In genomic region chr1:53526451-53527101, GRCh38 we compare ENCODE assay signal across 1 cellular context.
TF ChIP-seq lines count a peak whose summit lies in the region.

No MANE protein-coding gene starts in this region.

TF ChIP-seq in HepG2, 621 proteins besides CTCF, POLR2A, EP300 and RAD21 (continued from another document and continues in another):
- TF ChIP-seq ZBTB33 (CRISPR knock-in tag; IDR thresholded peaks at IDR 0.05) = no peak
- TF ChIP-seq STAG1 (CRISPR knock-in tag; IDR thresholded peaks at IDR 0.05) = no peak
- TF ChIP-seq ZNF431 (CRISPR knock-in tag; IDR thresholded peaks at IDR 0.05; ENCODE audit: borderline replicate concordance, low read depth) = no peak
- no peak for TF ChIP-seq AGO2 (optimal IDR thresholded peaks at IDR 0.05; ENCODE audit: low read depth, low read length)
- no peak for TF ChIP-seq ZBTB25 (CRISPR knock-in tag; IDR thresholded peaks at IDR 0.05)
- no peak for TF ChIP-seq ZNF891 (CRISPR knock-in tag; IDR thresholded peaks at IDR 0.05)
- TF ChIP-seq HNRNPL (IDR thresholded peaks at IDR 0.05; ENCODE audit: low read depth, low read length) = 0 out of 2 replicates have a peak, but pooled peaks have one; percentile 43
- no peak for TF ChIP-seq TEF (CRISPR knock-in tag; IDR thresholded peaks at IDR 0.05)
- TF ChIP-seq KLF6 (CRISPR knock-in tag; IDR thresholded peaks at IDR 0.05) = no peak
- no peak for TF ChIP-seq HOXA5 (CRISPR knock-in tag; IDR thresholded peaks at IDR 0.05)
- no peak for TF ChIP-seq ZNF646 (CRISPR knock-in tag; IDR thresholded peaks at IDR 0.05)
- no peak for TF ChIP-seq FOXP1 (IDR thresholded peaks at IDR 0.05)
- no peak for TF ChIP-seq FOXP1 (CRISPR knock-in tag; IDR thresholded peaks at IDR 0.05)
- no peak for TF ChIP-seq ZBTB26 (CRISPR knock-in tag; IDR thresholded peaks at IDR 0.05; ENCODE audit: borderline replicate concordance)
- TF ChIP-seq ZNF687 (CRISPR knock-in tag; IDR thresholded peaks at IDR 0.05) = peak; percentile 70
- TF ChIP-seq ATM (IDR thresholded peaks at IDR 0.05; ENCODE audit: borderline replicate concordance) = no peak
- no peak for TF ChIP-seq GLI4 (CRISPR knock-in tag; IDR thresholded peaks at IDR 0.05; ENCODE audit: borderline replicate concordance)
- TF ChIP-seq ZNF275 (CRISPR knock-in tag; IDR thresholded peaks at IDR 0.05; ENCODE audit: borderline replicate concordance) = no peak
- TF ChIP-seq FOXA3 (CRISPR knock-in tag; IDR thresholded peaks at IDR 0.05) = peak; percentile 19; the same call in 1 of the 2 replicates
- TF ChIP-seq PAX8 (CRISPR knock-in tag; IDR thresholded peaks at IDR 0.05; ENCODE audit: borderline replicate concordance) = no peak
- no peak for TF ChIP-seq GZF1 (CRISPR knock-in tag; IDR thresholded peaks at IDR 0.05)
- no peak for TF ChIP-seq SOX6 (IDR thresholded peaks at IDR 0.05)
- no peak for TF ChIP-seq SOX6 (CRISPR knock-in tag; IDR thresholded peaks at IDR 0.05)
- TF ChIP-seq ZNF879 (CRISPR knock-in tag; IDR thresholded peaks at IDR 0.05) = no peak
- TF ChIP-seq ZNF451 (CRISPR knock-in tag; IDR thresholded peaks at IDR 0.05) = no peak
- TF ChIP-seq ZNF207 (IDR thresholded peaks at IDR 0.05; ENCODE audit: borderline replicate concordance) = no peak
- TF ChIP-seq AKAP8 (CRISPR knock-in tag; IDR thresholded peaks at IDR 0.05) = no peak
- no peak for TF ChIP-seq ZNF724P (CRISPR knock-in tag; IDR thresholded peaks at IDR 0.05; ENCODE audit: borderline replicate concordance)
- TF ChIP-seq ONECUT2 (CRISPR knock-in tag; IDR thresholded peaks at IDR 0.05) = no peak
- TF ChIP-seq HOXA7 (CRISPR knock-in tag; IDR thresholded peaks at IDR 0.05) = no peak
- TF ChIP-seq ZNF839 (CRISPR knock-in tag; IDR thresholded peaks at IDR 0.05; ENCODE audit: borderline replicate concordance) = no peak
- 0 out of 2 replicates have a peak, but pooled peaks have one; percentile 27 for TF ChIP-seq ZBTB4 (CRISPR knock-in tag; IDR thresholded peaks at IDR 0.05; ENCODE audit: borderline replicate concordance)
- TF ChIP-seq ZNF740 (CRISPR knock-in tag; IDR thresholded peaks at IDR 0.05) = no peak
- no peak for TF ChIP-seq ATF1 (CRISPR knock-in tag; IDR thresholded peaks at IDR 0.05)
- no peak for TF ChIP-seq RCOR2 (CRISPR knock-in tag; IDR thresholded peaks at IDR 0.05)
- TF ChIP-seq NFE2L1 (CRISPR knock-in tag; IDR thresholded peaks at IDR 0.05; ENCODE audit: borderline replicate concordance) = no peak
- TF ChIP-seq ARNT (IDR thresholded peaks at IDR 0.05) = no peak
- TF ChIP-seq UBTF (CRISPR knock-in tag; IDR thresholded peaks at IDR 0.05) = 0 out of 2 replicates have a peak, but pooled peaks have one; percentile 30
